20 cellular contexts compared by ENCODE assay signal in the genomic region with DNA sequence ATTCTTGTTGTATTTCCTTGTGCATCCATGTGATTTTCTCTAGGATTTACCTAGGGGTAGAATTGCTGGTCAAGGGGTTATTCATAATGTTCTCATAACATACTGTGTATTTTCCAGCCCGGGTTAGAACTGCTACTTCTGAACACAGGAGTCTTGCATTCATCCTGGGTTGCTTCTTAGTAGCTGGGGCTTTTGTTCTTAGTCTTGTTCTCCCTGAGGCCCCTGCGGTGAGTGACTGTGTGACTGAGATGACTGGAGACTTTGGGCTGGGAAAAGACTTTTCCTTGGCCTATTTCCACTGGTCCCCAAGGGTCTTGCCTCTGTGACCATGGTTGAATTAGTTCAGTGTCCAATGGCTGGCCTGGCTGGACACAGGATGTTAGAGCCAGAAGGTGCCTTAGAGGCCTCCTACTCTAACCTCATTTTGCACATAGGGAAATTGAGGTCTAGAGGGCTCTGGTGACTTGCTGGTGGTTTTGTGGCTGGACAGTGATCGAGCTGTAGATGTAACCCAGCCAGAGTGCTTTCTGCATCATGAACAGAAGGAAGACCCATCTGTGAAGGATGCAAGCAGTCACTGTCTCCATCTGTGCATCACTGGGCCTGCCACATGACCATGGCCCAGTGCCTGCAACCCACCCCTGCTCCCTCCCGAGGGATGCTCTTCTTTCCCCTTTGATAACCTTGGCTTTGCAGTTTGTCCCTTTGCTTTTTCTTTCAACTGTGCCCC.
"Had no signal": no experiment of that assay in that cellular context is flagged by ENCODE, and none has a peak within 500 bp of the region (broad histone marks: within the 10 kb centered on the region; RNA-seq: fewer than 3 reads in every experiment).

No MANE protein-coding gene starts in this region.

- H3K27me3 Mint-ChIP-seq: activated naive CD4-positive, alpha-beta T cell treated with anti-CD3 and anti-CD28 coated beads, Interleukin-2, amount 10 ng/mL, durations not matched to agents 7 days and 5 days had no signal

- FAIRE-seq: frontal cortex, pancreas had no signal

- H3K4me1 ChIP-seq: pancreas, psoas muscle, right atrium auricular region, tibial nerve had no signal

- H3K9me3 Mint-ChIP-seq: activated CD4-positive, alpha-beta memory T cell treated with anti-CD3 and anti-CD28 coated beads for 36 hours; activated naive CD4-positive, alpha-beta T cell treated with anti-CD3 and anti-CD28 coated beads, Interleukin-2, amount 10 ng/mL, durations not matched to agents 7 days and 5 days; natural killer cell; stimulated activated naive CD8-positive, alpha-beta T cell treated with anti-CD3 and anti-CD28 coated beads, Interleukin-15, amount 100 ng/mL, for 72 hours had no signal

- H3K27ac Mint-ChIP-seq: activated CD4-positive, alpha-beta memory T cell treated with anti-CD3 and anti-CD28 coated beads for 36 hours; activated naive CD4-positive, alpha-beta T cell treated with anti-CD3 and anti-CD28 coated beads, Interleukin-2, amount 10 ng/mL, durations not matched to agents 7 days and 5 days; activated T-cell treated with anti-CD3 and anti-CD28 coated beads, Interleukin-2, amount 50 U/mL, for 72 hours; natural killer cell; stimulated activated naive CD8-positive, alpha-beta T cell treated with anti-CD3 and anti-CD28 coated beads, Interleukin-15, amount 100 ng/mL, for 72 hours had no signal

- H3K27me3 ChIP-seq: pancreas, right atrium auricular region, tibial nerve had no signal

- H3K4me3 ChIP-seq: left ventricle myocardium inferior, pancreas, psoas muscle, right atrium auricular region, tibial nerve had no signal

- H3K27ac ChIP-seq: left ventricle myocardium inferior, pancreas, psoas muscle, right atrium auricular region, tibial nerve had no signal

- ATAC-seq: activated T-cell treated with anti-CD3 and anti-CD28 coated beads, Interleukin-2, amount 50 U/mL, for 72 hours; pancreas; psoas muscle; stimulated activated naive CD8-positive, alpha-beta T cell treated with anti-CD3 and anti-CD28 coated beads, Interleukin-15, amount 100 ng/mL, for 72 hours had no signal

- H3K36me3 ChIP-seq: left ventricle myocardium inferior, pancreas, right atrium auricular region, tibial nerve had no signal

- H3K36me3 Mint-ChIP-seq: activated CD4-positive, alpha-beta memory T cell treated with anti-CD3 and anti-CD28 coated beads for 36 hours; activated naive CD4-positive, alpha-beta T cell treated with anti-CD3 and anti-CD28 coated beads, Interleukin-2, amount 10 ng/mL, durations not matched to agents 7 days and 5 days; natural killer cell had no signal

- H3K4me3 Mint-ChIP-seq: activated CD4-positive, alpha-beta memory T cell treated with anti-CD3 and anti-CD28 coated beads for 36 hours; activated naive CD4-positive, alpha-beta T cell treated with anti-CD3 and anti-CD28 coated beads, Interleukin-2, amount 10 ng/mL, durations not matched to agents 7 days and 5 days; activated T-cell treated with anti-CD3 and anti-CD28 coated beads, Interleukin-2, amount 50 U/mL, for 72 hours; natural killer cell; stimulated activated naive CD8-positive, alpha-beta T cell treated with anti-CD3 and anti-CD28 coated beads, Interleukin-15, amount 100 ng/mL, for 72 hours had no signal

- H3K4me1 Mint-ChIP-seq: stimulated activated naive CD8-positive, alpha-beta T cell treated with anti-CD3 and anti-CD28 coated beads, Interleukin-15, amount 100 ng/mL, for 72 hours had no signal

- DNase-seq: activated CD4-positive, alpha-beta memory T cell treated with anti-CD3 and anti-CD28 coated beads for 36 hours; activated CD4-positive, alpha-beta T cell treated with anti-CD3 and anti-CD28 coated beads for 48 hours; activated effector memory CD4-positive, alpha-beta T cell treated with Interleukin-2 at 50 U/mL for 16 hours; activated naive CD4-positive, alpha-beta T cell treated with anti-CD3 and anti-CD28 coated beads, Interleukin-2, amount 10 ng/mL, durations not matched to agents 7 days and 5 days; activated T-cell treated with anti-CD3 and anti-CD28 coated beads, Interleukin-2, amount 50 U/mL, for 72 hours; amygdala; dermis blood vessel endothelial cell; effector memory CD4-positive, alpha-beta T cell; hippocampal formation; left ventricle myocardium inferior; mammary epithelial cell; midbrain; natural killer cell; pancreas; psoas muscle; stimulated activated CD4-positive, alpha-beta T cell treated with anti-CD3 and anti-CD28 coated beads, Interleukin-1b, Interleukin-23, amount 100 ng/mL, for 48 hours; stimulated activated naive CD8-positive, alpha-beta T cell treated with anti-CD3 and anti-CD28 coated beads, Interleukin-15, amount 100 ng/mL, for 72 hours had no signal

- H3K9me3 ChIP-seq: left ventricle myocardium inferior, pancreas, psoas muscle, right atrium auricular region, tibial nerve had no signal
